Comparison of ENCODE assay signal across 9 cellular contexts in the genomic region with DNA sequence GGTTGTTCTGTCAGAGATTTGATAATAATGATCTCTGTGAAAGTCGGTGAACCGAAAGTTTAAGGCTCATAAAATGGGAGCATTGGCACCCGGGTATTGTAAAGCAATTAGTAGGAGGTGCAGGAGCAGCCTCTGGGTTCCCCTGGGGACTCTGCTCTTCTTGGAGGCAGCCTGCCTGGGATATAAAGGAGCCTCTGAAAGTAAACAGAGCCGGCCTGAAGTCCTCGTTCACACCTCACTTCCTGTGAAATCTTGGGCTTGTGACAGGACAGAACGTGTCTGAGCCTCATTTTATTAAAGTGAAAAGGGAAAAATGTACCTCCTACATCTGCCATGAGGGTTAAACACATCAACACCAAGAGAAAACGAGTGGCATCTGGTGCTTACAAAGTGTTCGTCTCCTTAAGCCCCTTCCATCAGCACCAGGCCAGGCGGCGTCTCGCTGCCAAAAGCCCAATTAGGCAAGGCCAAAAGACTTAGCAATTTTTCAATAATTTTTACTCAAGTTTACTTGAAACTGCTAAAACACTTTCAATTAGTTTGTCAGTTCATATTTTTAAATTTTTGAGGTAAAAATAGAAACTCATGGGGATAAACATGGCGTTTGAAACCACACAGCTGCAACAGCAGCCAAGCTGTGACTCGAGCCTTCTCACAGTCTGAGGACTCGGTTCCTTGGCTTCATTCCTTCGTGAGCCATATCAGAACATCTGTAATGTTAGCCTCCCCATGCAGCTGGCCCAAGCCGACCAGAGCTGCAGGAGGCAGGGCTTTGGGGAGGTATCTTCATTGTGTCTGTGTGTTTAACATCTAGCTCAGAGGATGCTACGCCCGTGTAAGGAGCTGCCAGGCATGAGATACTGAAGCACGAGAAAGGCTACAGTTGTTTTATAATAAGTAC. TPM values are rescaled to one million over a fixed set of nuclear protein-coding genes. Genes with fewer than 3 reads are reported as not detected.
DNase-seq lines count a peak whose midpoint lies in the region; ATAC-seq, FAIRE-seq and TF ChIP-seq lines count a peak whose summit lies in the region.
"Had no signal": no experiment of that assay in that cellular context is flagged by ENCODE, and none has a peak within 500 bp of the region (broad histone marks: within the 10 kb centered on the region; RNA-seq: fewer than 3 reads in every experiment).

No MANE protein-coding gene starts in this region.

- DNase-seq in HUDEP-2 (lab: John Stamatoyannopoulos, UW; ENCODE audit: unreplicated experiment in 76 of 76) (peak in 41 of 76 experiments; percentile 3 to 57 (median 23)), astrocyte of the cerebellum (ENCODE audit: low read depth) (peak; percentile 39), kidney (peak; percentile 74), Karpas-422 (no peak)
- DNase-seq in activated CD4-positive, alpha-beta memory T cell treated with anti-CD3 and anti-CD28 coated beads, Interleukin-2, amount 10 ng/mL, durations not matched to agents 7 days and 5 days, result no peak
- DNase-seq: lower lobe of right lung had no signal

- H2AFZ ChIP-seq in ACC112 (ENCODE audit: low read length, unreplicated experiment) (peak overlapping the region; percentile 36), Karpas-422 (ENCODE audit: low read length) (no peak overlapping the region)

- CTCF ChIA-PET in activated CD4-positive, alpha-beta memory T cell treated with anti-CD3 and anti-CD28 coated beads, Interleukin-2, amount 10 ng/mL, durations not matched to agents 7 days and 5 days (lab: Charles Lee), result no interaction called here

- no peak overlapping the region for H3K27ac Mint-ChIP-seq in activated CD4-positive, alpha-beta memory T cell treated with anti-CD3 and anti-CD28 coated beads, Interleukin-2, amount 10 ng/mL, durations not matched to agents 7 days and 5 days

- 0 out of 2 replicates have a peak, but pooled peaks cover 3% of the 10 kb centered on the region for H3K27me3 ChIP-seq in ACC112 (ENCODE audit: insufficient read depth, low read length)
- H3K27me3 ChIP-seq in Karpas-422 (ENCODE audit: low read length), result no peaks in the 10 kb centered on the region; the same call in 1 of the 2 replicates

- no peak overlapping the region for H3K4me3 Mint-ChIP-seq in activated CD4-positive, alpha-beta memory T cell treated with anti-CD3 and anti-CD28 coated beads, Interleukin-2, amount 10 ng/mL, durations not matched to agents 7 days and 5 days

- H3K4me1 ChIP-seq in ACC112 (ENCODE audit: control insufficient read depth, insufficient read depth, low read length, unreplicated experiment) (peaks cover 10% of the 10 kb centered on the region), kidney (ENCODE audit: control insufficient read depth in 1 of 2, insufficient read depth in 1 of 2, low read depth in 1 of 2, low read length in 2 of 2) (peaks cover 0 to 3% of the 10 kb centered on the region in 2 donors), Karpas-422 (ENCODE audit: low read length) (no peaks in the 10 kb centered on the region; the same call in 1 of the 2 replicates)

- no peak for TF ChIP-seq CTCF in astrocyte of the cerebellum (IDR thresholded peaks at IDR 0.05; ENCODE audit: low read depth, low read length, missing control alignments)
- TF ChIP-seq CTCF in kidney (IDR thresholded peaks at IDR 0.05; ENCODE audit: borderline replicate concordance, extremely low read depth, insufficient read depth), result no peak

- no peaks in the 10 kb centered on the region for H3K9me2 ChIP-seq in Karpas-422 (replicated peaks; ENCODE audit: insufficient read depth, low read length)

- no peak overlapping the region for H3K4me3 ChIP-seq in ACC112 (ENCODE audit: low read depth, low read length)
- no peak overlapping the region for H3K4me3 ChIP-seq in astrocyte of the cerebellum (ENCODE audit: low read depth, low read length)
- no peak overlapping the region for H3K4me3 ChIP-seq in kidney (ENCODE audit: low read length in 2 of 2)
- H3K4me3 ChIP-seq in Karpas-422 (ENCODE audit: low read length), result no peak overlapping the region
- H3K4me3 ChIP-seq: lower lobe of right lung had no signal

- no peaks in the 10 kb centered on the region for H3K4me1 Mint-ChIP-seq in activated CD4-positive, alpha-beta memory T cell treated with anti-CD3 and anti-CD28 coated beads, Interleukin-2, amount 10 ng/mL, durations not matched to agents 7 days and 5 days

- peaks cover 50% of the 10 kb centered on the region for H3K27me3 Mint-ChIP-seq in activated CD4-positive, alpha-beta memory T cell treated with anti-CD3 and anti-CD28 coated beads, Interleukin-2, amount 10 ng/mL, durations not matched to agents 7 days and 5 days

- H4K20me1 ChIP-seq in Karpas-422 (ENCODE audit: insufficient read depth, low read depth, low read length), result no peaks in the 10 kb centered on the region

- H3K4me2 ChIP-seq in Karpas-422 (ENCODE audit: low read depth, low read length, poor library complexity, severe bottlenecking), result no peak overlapping the region

- H3K9me3 Mint-ChIP-seq in activated CD4-positive, alpha-beta memory T cell treated with anti-CD3 and anti-CD28 coated beads, Interleukin-2, amount 10 ng/mL, durations not matched to agents 7 days and 5 days, result no peaks in the 10 kb centered on the region

- POLR2A ChIA-PET in activated CD4-positive, alpha-beta memory T cell treated with anti-CD3 and anti-CD28 coated beads, Interleukin-2, amount 10 ng/mL, durations not matched to agents 7 days and 5 days (lab: Charles Lee), result interaction anchor here (0.5 kb wide), 1 partner anchor 696 kb away, joined by 3 read pairs; no protein-coding TSS in a partner anchor

- H3K36me3 Mint-ChIP-seq in activated CD4-positive, alpha-beta memory T cell treated with anti-CD3 and anti-CD28 coated beads, Interleukin-2, amount 10 ng/mL, durations not matched to agents 7 days and 5 days (ENCODE audit: low read depth), result no peaks in the 10 kb centered on the region

- H3K9ac ChIP-seq in kidney (ENCODE audit: low read length in 2 of 2) (no peak overlapping the region), Karpas-422 (ENCODE audit: low read length) (no peak overlapping the region)

- H3K9me3 ChIP-seq in kidney (ENCODE audit: control insufficient read depth in 1 of 2, low read length in 2 of 2) (no peaks in the 10 kb centered on the region), Karpas-422 (ENCODE audit: low read length) (no peaks in the 10 kb centered on the region)
- H3K9me3 ChIP-seq: lower lobe of right lung had no signal

- H3K36me3 ChIP-seq in ACC112 (ENCODE audit: insufficient read depth, low read length), result no peaks in the 10 kb centered on the region
- no peaks in the 10 kb centered on the region for H3K36me3 ChIP-seq in kidney (ENCODE audit: control insufficient read depth in 1 of 2, insufficient read depth in 2 of 2, low read length in 2 of 2)
- no peaks in the 10 kb centered on the region for H3K36me3 ChIP-seq in Karpas-422 (ENCODE audit: insufficient read depth, low read length)
- H3K36me3 ChIP-seq: lower lobe of right lung had no signal

- H3K27ac ChIP-seq in ACC112 (ENCODE audit: low read depth, low read length) (no peak overlapping the region), kidney (ENCODE audit: low read depth in 2 of 2, low read length in 2 of 2) (no peak overlapping the region), Karpas-422 (ENCODE audit: low read length) (no peak overlapping the region)
- H3K27ac ChIP-seq: lower lobe of right lung had no signal

- H3K79me2 ChIP-seq in ACC112 (ENCODE audit: control insufficient read depth, insufficient read depth, low read length, unreplicated experiment), result no peaks in the 10 kb centered on the region
- H3K79me2 ChIP-seq in Karpas-422 (ENCODE audit: low read length), result no peaks in the 10 kb centered on the region

- intact Hi-C loops in kidney (cut with DNase I), result no loop called here

- in situ Hi-C loops in astrocyte of the cerebellum (cut with HindIII; ENCODE audit: low sequenced_read_pairs), result no loop called here

- no peak for FAIRE-seq in kidney (lab: Jason Lieb, UNC)

- no peak for ATAC-seq in GM21786 (IDR thresholded peaks at IDR 0.05; ENCODE audit: unreplicated experiment)
- ATAC-seq in HG02763 (IDR thresholded peaks at IDR 0.05; ENCODE audit: unreplicated experiment), result no peak

RNA-seq across cellular contexts. Expression of a gene that starts 33.6 kb away (rescaled TPM):
- total RNA-seq in kidney, result 7.7 TPM
- 21.3 TPM for polyA plus RNA-seq in kidney (ENCODE audit: insufficient read depth, low read depth, low replicate concordance)
- total RNA-seq in Karpas-422 (2014; rRNA removed; shearing (Covaris generic); ENCODE audit: low replicate concordance), result 3.0 and 4.9 TPM in 2 replicates
- total RNA-seq in activated CD4-positive, alpha-beta memory T cell treated with anti-CD3 and anti-CD28 coated beads, Interleukin-2, amount 10 ng/mL, durations not matched to agents 7 days and 5 days, result 1 to 10 TPM; 1.5 to 1.6 TPM

Comparison
In these comparisons a context has a peak if more than half of its experiments do, and no peak if none do; other contexts are left out.
1. DNase-seq: peak in HUDEP-2 (41 of 76), astrocyte of the cerebellum (single experiment) and kidney (single experiment); none in Karpas-422 (single experiment) and activated CD4-positive, alpha-beta memory T cell treated with anti-CD3 and anti-CD28 coated beads, Interleukin-2, amount 10 ng/mL, durations not matched to agents 7 days and 5 days (single experiment).